Comparison of ENCODE assay signal across 1 cellular context in genomic region chr6:18264338-18265098, GRCh38.
A peak's percentile ranks its signal among the peaks of the same experiment; 100 is the strongest.
TF ChIP-seq lines count a peak whose summit lies in the region.

TSS of gene DEK (minus strand) at chr6:18264530. CDS start at chr6:18263987, 543 bp downstream.

TF ChIP-seq in K562, 482 proteins besides CTCF, POLR2A, EP300 and RAD21 (continued from another document and continues in another):
- no peak for TF ChIP-seq ELK3 (CRISPR knock-in tag; IDR thresholded peaks at IDR 0.05)
- no peak for TF ChIP-seq RHOXF2B (CRISPR knock-in tag; conservative IDR thresholded peaks at IDR 0.05)
- no peak for TF ChIP-seq ZKSCAN3 (CRISPR knock-in tag; IDR thresholded peaks at IDR 0.05)
- 0 out of 2 replicates have a peak, but pooled peaks have one; percentile 19 for TF ChIP-seq ZBTB9 (CRISPR knock-in tag; IDR thresholded peaks at IDR 0.05)
- TF ChIP-seq CHAMP1 (IDR thresholded peaks at IDR 0.05), result no peak
- TF ChIP-seq ZNF589 (CRISPR knock-in tag; IDR thresholded peaks at IDR 0.05; ENCODE audit: low read depth), result no peak
- no peak for TF ChIP-seq HDAC1 (IDR thresholded peaks at IDR 0.05)
- TF ChIP-seq NCOA6 (IDR thresholded peaks at IDR 0.05), result no peak
- TF ChIP-seq NFIX (CRISPR knock-in tag; IDR thresholded peaks at IDR 0.05; ENCODE audit: low read depth), result no peak
- TF ChIP-seq TSHZ1 (CRISPR knock-in tag; IDR thresholded peaks at IDR 0.05), result no peak
- no peak for TF ChIP-seq SPI1 (IDR thresholded peaks at IDR 0.05; ENCODE audit: borderline replicate concordance, low read depth, low read length)
- no peak for TF ChIP-seq ARNT (IDR thresholded peaks at IDR 0.05)
- TF ChIP-seq SP2 (IDR thresholded peaks at IDR 0.05; ENCODE audit: extremely low read depth, low read depth, low read length, poor library complexity, severe bottlenecking), result no peak
- TF ChIP-seq MXD1 (CRISPR knock-in tag; IDR thresholded peaks at IDR 0.05; ENCODE audit: borderline replicate concordance, poor library complexity, severe bottlenecking), result no peak
- peak; percentile 33; the same call in 1 of the 2 replicates for TF ChIP-seq ZEB2 (IDR thresholded peaks at IDR 0.05)
- TF ChIP-seq PYGO2 (tag; IDR thresholded peaks at IDR 0.05), result no peak
- TF ChIP-seq RNF2 (IDR thresholded peaks at IDR 0.05), result no peak
- TF ChIP-seq BRCA1 (IDR thresholded peaks at IDR 0.05), result no peak
- no peak for TF ChIP-seq BRCA1 (CRISPR knock-in tag; IDR thresholded peaks at IDR 0.05)
- TF ChIP-seq ZNF57 (CRISPR knock-in tag; IDR thresholded peaks at IDR 0.05), result no peak
- no peak for TF ChIP-seq THAP12 (CRISPR knock-in tag; IDR thresholded peaks at IDR 0.05)
- no peak for TF ChIP-seq ETS2 (tag; IDR thresholded peaks at IDR 0.05; ENCODE audit: borderline replicate concordance, poor library complexity, severe bottlenecking)
- TF ChIP-seq ZNF431 (CRISPR knock-in tag; IDR thresholded peaks at IDR 0.05), result peak; percentile 17; the same call in 1 of the 2 replicates
- TF ChIP-seq SMARCA4 (IDR thresholded peaks at IDR 0.05), result peak; percentile 67
- no peak for TF ChIP-seq ZFP30 (CRISPR knock-in tag; IDR thresholded peaks at IDR 0.05; ENCODE audit: borderline replicate concordance)
- no peak for TF ChIP-seq MAX (CRISPR knock-in tag; IDR thresholded peaks at IDR 0.05)
- TF ChIP-seq BACH1 (tag; IDR thresholded peaks at IDR 0.05), result no peak
- no peak for TF ChIP-seq MYBL2 (IDR thresholded peaks at IDR 0.05; ENCODE audit: low read depth)
- TF ChIP-seq MYBL2 (CRISPR knock-in tag; IDR thresholded peaks at IDR 0.05; ENCODE audit: borderline replicate concordance), result no peak
- no peak for TF ChIP-seq DNMT1 (IDR thresholded peaks at IDR 0.05)
- no peak; the same call in 1 of the 2 replicates for TF ChIP-seq ZNF609 (CRISPR knock-in tag; IDR thresholded peaks at IDR 0.05; ENCODE audit: borderline replicate concordance)
- peak in 1 of 2 experiments; percentile 48; a peak in 1 of 4 replicates for TF ChIP-seq ETV6 (IDR thresholded peaks at IDR 0.05; ENCODE audit: borderline replicate concordance in 1 of 2, low read depth in 2 of 2, low read length in 1 of 2)
- TF ChIP-seq ETV6 (CRISPR knock-in tag; IDR thresholded peaks at IDR 0.05; ENCODE audit: borderline replicate concordance), result no peak; the same call in 1 of the 2 replicates
- TF ChIP-seq ZNF232 (CRISPR knock-in tag; IDR thresholded peaks at IDR 0.05), result no peak
- no peak for TF ChIP-seq LARP7 (IDR thresholded peaks at IDR 0.05)
- no peak for TF ChIP-seq ZNF316 (IDR thresholded peaks at IDR 0.05)
- 0 out of 2 replicates have a peak, but pooled peaks have one; percentile 53 for TF ChIP-seq ELF4 (CRISPR knock-in tag; IDR thresholded peaks at IDR 0.05)
- no peak for TF ChIP-seq FOXK1 (CRISPR knock-in tag; IDR thresholded peaks at IDR 0.05; ENCODE audit: borderline replicate concordance)
- no peak for TF ChIP-seq RFX7 (CRISPR knock-in tag; IDR thresholded peaks at IDR 0.05)
- no peak for TF ChIP-seq EZH2 (IDR thresholded peaks at IDR 0.05; ENCODE audit: borderline replicate concordance, low read depth, low read length)
- TF ChIP-seq ATF6 (CRISPR knock-in tag; IDR thresholded peaks at IDR 0.05), result no peak
- TF ChIP-seq ZNF639 (CRISPR knock-in tag; conservative IDR thresholded peaks at IDR 0.05 in 1 of 2, IDR thresholded peaks at IDR 0.05 in 1 of 2), result peak in 1 of 2 experiments; percentile 94; a peak in 2 of 4 replicates
